In genomic region chr9:75148551-75148950, GRCh38 we compare ENCODE assay signal across 9 cellular contexts.
A peak's percentile ranks its signal among the peaks of the same experiment; 100 is the strongest.
DNase-seq lines count a peak whose midpoint lies in the region; ATAC-seq and TF ChIP-seq lines count a peak whose summit lies in the region.
"Had no signal": no experiment of that assay in that cellular context is flagged by ENCODE, and none has a peak within 500 bp of the region (broad histone marks: within the 10 kb centered on the region; RNA-seq: fewer than 3 reads in every experiment).

No MANE protein-coding gene starts in this region.

- intact Hi-C loops in CD8-positive, alpha-beta T cell (cut with DNase I, micrococcal nuclease) = loop anchor here in 1 of 2 experiments (5.0 to 10.0 kb wide), 5 partner anchors 36 to 876 kb away; partner anchors contain the start of genes C9orf40 and CARNMT1
- intact Hi-C loops in natural killer cell (cut with micrococcal nuclease) = loop anchor here (5.0 kb wide), 1 partner anchor 41 kb away; no protein-coding TSS in a partner anchor

- H3K4me1 Mint-ChIP-seq in CD8-positive, alpha-beta T cell (ENCODE audit: low read depth) = peaks cover 84% of the 10 kb centered on the region
- peaks cover 85 to 87% of the 10 kb centered on the region in 2 donors for H3K4me1 Mint-ChIP-seq in natural killer cell

- no peaks in the 10 kb centered on the region for H3K27me3 Mint-ChIP-seq in CD8-positive, alpha-beta T cell (ENCODE audit: low read depth)
- H3K27me3 Mint-ChIP-seq in natural killer cell (ENCODE audit: low read depth in 2 of 2) = no peaks in the 10 kb centered on the region
- H3K27me3 Mint-ChIP-seq: activated B cell treated with CpG ODN at 0.5 μM for 24 hours had no signal

- no peak overlapping the region for H3K4me3 ChIP-seq in CD8-positive, alpha-beta T cell (ENCODE audit: low read depth, low read length)
- H3K4me3 ChIP-seq in cardiac fibroblast (replicated peaks in 1 of 2; ENCODE audit: low read depth in 2 of 2, low read length in 2 of 2) = no peak overlapping the region

- CTCF ChIA-PET in CD8-positive, alpha-beta T cell (lab: Charles Lee) = interaction anchor here (0.7 to 2.4 kb wide), 6 partner anchors 10 to 90 kb away, joined by 3 to 10 read pairs (median 4); partner anchors contain the start of genes NMRK1 and OSTF1

- ATAC-seq in CD8-positive, alpha-beta T cell = no peak
- ATAC-seq in natural killer cell (no peak), GM21360 (IDR thresholded peaks at IDR 0.05; ENCODE audit: unreplicated experiment) (no peak)

- peak overlapping the region; percentile 88 for H3K27ac Mint-ChIP-seq in CD8-positive, alpha-beta T cell
- H3K27ac Mint-ChIP-seq in natural killer cell = peak overlapping the region; percentile 86 to 97

- POLR2A ChIA-PET in CD8-positive, alpha-beta T cell (lab: Charles Lee) = interaction anchor here (1.2 to 2.5 kb wide), 2 partner anchors 60 to 1246 kb away, joined by 4 to 18 read pairs; partner anchors contain the start of genes NMRK1, OSTF1 and RFK

- no peaks in the 10 kb centered on the region for H3K27me3 ChIP-seq in CD8-positive, alpha-beta T cell (ENCODE audit: insufficient read depth, low read length)

- peaks cover 78% of the 10 kb centered on the region for H3K4me1 ChIP-seq in CD8-positive, alpha-beta T cell (ENCODE audit: insufficient read depth, low read length)

- no peaks in the 10 kb centered on the region for H3K36me3 ChIP-seq in CD8-positive, alpha-beta T cell (ENCODE audit: insufficient read depth, low read length)

- H3K36me3 Mint-ChIP-seq in CD8-positive, alpha-beta T cell = peaks cover 30% of the 10 kb centered on the region
- peaks cover 15% of the 10 kb centered on the region for H3K36me3 Mint-ChIP-seq in natural killer cell

- H3K9me3 ChIP-seq in CD8-positive, alpha-beta T cell (ENCODE audit: low read length) = no peaks in the 10 kb centered on the region

- H3K27ac ChIP-seq in CD8-positive, alpha-beta T cell (ENCODE audit: low read depth, low read length) = peak overlapping the region; percentile 12

- H3K4me3 Mint-ChIP-seq in CD8-positive, alpha-beta T cell = peak overlapping the region; percentile 55
- H3K4me3 Mint-ChIP-seq in natural killer cell = peak overlapping the region; percentile 70

- peaks cover 14% of the 10 kb centered on the region for H3K9me3 Mint-ChIP-seq in CD8-positive, alpha-beta T cell
- peaks cover 4 to 5% of the 10 kb centered on the region in 2 donors for H3K9me3 Mint-ChIP-seq in natural killer cell

- DNase-seq in CD8-positive, alpha-beta T cell = no peak
- DNase-seq in LHCN-M2 (ENCODE audit: low read depth) (peak; percentile 92), cardiac fibroblast (ENCODE audit: low read depth in 2 of 2) (peak; percentile 91 to 92), natural killer cell (no peak), NCI-H1105 (lab: John Stamatoyannopoulos, UW) (no peak), NCI-H510A (lab: John Stamatoyannopoulos, UW) (no peak), NCI-H1048 (lab: John Stamatoyannopoulos, UW) (no peak)
- DNase-seq: activated B cell treated with CpG ODN at 0.5 μM for 24 hours had no signal

- TF ChIP-seq CTCF in CD8-positive, alpha-beta T cell (IDR thresholded peaks at IDR 0.05) = no peak
- TF ChIP-seq CTCF in cardiac fibroblast (IDR thresholded peaks at IDR 0.05; ENCODE audit: low read depth, low read length) (no peak), natural killer cell (IDR thresholded peaks at IDR 0.05) (no peak)

Comparison
In these comparisons a context has a peak if more than half of its experiments do, and no peak if none do; other contexts are left out.
1. DNase-seq: peak in LHCN-M2 (single experiment) and cardiac fibroblast (2 of 2); none in CD8-positive, alpha-beta T cell (0 of 7), natural killer cell (single experiment), NCI-H1105 (single experiment), NCI-H510A (single experiment) and NCI-H1048 (single experiment).